Comparison of ENCODE assay signal across 8 cellular contexts in genomic region chr4:142406051-142406549, GRCh38.
DNase-seq lines count a peak whose midpoint lies in the region; ATAC-seq and TF ChIP-seq lines count a peak whose summit lies in the region.

No MANE protein-coding gene starts in this region.

- H3K9me3 ChIP-seq in IMR-90 (ENCODE audit: control insufficient read depth, insufficient read depth, low read length) (no peaks in the 10 kb centered on the region), breast epithelium (no peaks in the 10 kb centered on the region)

- peak overlapping the region; percentile 86 for H2BK15ac ChIP-seq in IMR-90 (ENCODE audit: low read depth, low read length)

- CTCF ChIA-PET in IMR-90 (lab: Yijun Ruan, JAX), result interaction anchor here (0.8 to 1.1 kb wide), 2 partner anchors 10 to 98 kb away, joined by 3 read pairs; no protein-coding TSS in a partner anchor

- peaks cover 43% of the 10 kb centered on the region for H3K4me1 Mint-ChIP-seq in neural crest cell

- H4K91ac ChIP-seq in IMR-90 (ENCODE audit: insufficient read depth, low read depth, low read length), result peak overlapping the region; percentile 92

- H3K36me3 ChIP-seq in IMR-90 (ENCODE audit: control insufficient read depth, insufficient read depth, low read length), result no peaks in the 10 kb centered on the region
- H3K36me3 ChIP-seq in breast epithelium, result no peaks in the 10 kb centered on the region

- no CpG with 5 or more reads among the region's 5 CpGs for WGBS in IMR-90 (ENCODE audit: extremely low coverage in 2 of 2, insufficient read length in 1 of 2), 2 experiments

- H3K9me3 Mint-ChIP-seq in neural crest cell, result no peaks in the 10 kb centered on the region

- intact Hi-C loops in IMR-90 (cut with micrococcal nuclease) (no loop called here), breast epithelium (cut with DNase I; ENCODE audit: low total_unique reads) (no loop called here)

- H3K4me3 ChIP-seq in IMR-90 (ENCODE audit: insufficient read depth, low read depth, low read length) (no peak overlapping the region), breast epithelium (peak overlapping the region in 1 of 3 donors; percentile 65)

- peak overlapping the region; percentile 61 for H3K18ac ChIP-seq in IMR-90 (ENCODE audit: low read depth, low read length)

- H4K20me1 ChIP-seq in IMR-90 (ENCODE audit: insufficient read depth, low read length), result no peaks in the 10 kb centered on the region

- H3K79me1 ChIP-seq in IMR-90 (ENCODE audit: low read depth in 1 of 2, low read length in 2 of 2), result peaks cover 0 to 9% of the 10 kb centered on the region in 2 experiments; a peak in 1 of 4 replicates

- no peaks in the 10 kb centered on the region for H3K36me3 Mint-ChIP-seq in neural crest cell (ENCODE audit: low read depth)

- H3K9me1 ChIP-seq in IMR-90 (ENCODE audit: insufficient read depth, low read length), result no peaks in the 10 kb centered on the region

- H2AFZ ChIP-seq in IMR-90 (replicated peaks; ENCODE audit: low read length, poor library complexity), result peak overlapping the region; percentile 68

- no peak overlapping the region for H2AK9ac ChIP-seq in IMR-90 (replicated peaks; ENCODE audit: low read depth, low read length, poor library complexity)

- peak overlapping the region; percentile 67 for H2BK5ac ChIP-seq in IMR-90 (ENCODE audit: low read depth, low read length, poor library complexity, severe bottlenecking)

- DNase-seq in ELF-1 (ENCODE audit: low read depth, low spot score) (peak; percentile 58), IMR-90 (no peak), breast epithelium (ENCODE audit: low spot score in 2 of 2) (no peak), neural crest cell (ENCODE audit: low read depth, low spot score) (no peak), DMS153 (lab: John Stamatoyannopoulos, UW) (no peak), NCI-H1436 (lab: John Stamatoyannopoulos, UW) (no peak)

- peak overlapping the region; percentile 62 for H3K4me3 Mint-ChIP-seq in neural crest cell

- TF ChIP-seq POLR2A in IMR-90 (IDR thresholded peaks at IDR 0.05; ENCODE audit: low read depth, low read length) (no peak), breast epithelium (IDR thresholded peaks at IDR 0.05) (no peak)

- BruUV-seq in IMR-90 (replicated peaks; lab: Mats Ljungman, UMichigan), result no TSS peak

- H2AK5ac ChIP-seq in IMR-90 (ENCODE audit: low read depth, low read length), result peak overlapping the region; percentile 41; the same call in 1 of the 2 replicates

- H3K4me1 ChIP-seq in IMR-90 (ENCODE audit: control insufficient read depth, insufficient read depth, low read length) (peaks cover 12% of the 10 kb centered on the region), breast epithelium (peaks cover 0 to 16% of the 10 kb centered on the region in 2 donors)

- dilution Hi-C loops in IMR-90 (cut with HindIII; ENCODE audit: low sequenced_read_pairs, unreplicated experiment), result no loop called here

- peak overlapping the region; percentile 68 to 81 for H4K8ac ChIP-seq in IMR-90 (ENCODE audit: low read depth in 2 of 2, low read length in 2 of 2)

- H3K23ac ChIP-seq in IMR-90 (ENCODE audit: low read depth, low read length), result peak overlapping the region; percentile 6; the same call in 1 of the 2 replicates

- peak overlapping the region; percentile 56; the same call in 1 of the 2 replicates for H4K5ac ChIP-seq in IMR-90 (ENCODE audit: low read depth, low read length)

- H3K14ac ChIP-seq in IMR-90 (replicated peaks; ENCODE audit: low read depth, low read length), result peak overlapping the region; percentile 28

- ATAC-seq in IMR-90 (ENCODE audit: low read depth), result peak; percentile 21; the same call in 1 of the 2 replicates
- ATAC-seq in GM21528 (IDR thresholded peaks at IDR 0.05; ENCODE audit: low FRiP score, unreplicated experiment), result no peak
- no peak for ATAC-seq in activated CD4-positive, CD25-positive, alpha-beta regulatory T cell treated with anti-CD3 and anti-CD28 coated beads, Interleukin-2, amount 50 U/mL, for 24 hours

- peak overlapping the region; percentile 12 for H3K4me2 ChIP-seq in IMR-90 (ENCODE audit: low read depth, low read length)

- in situ Hi-C loops in IMR-90 (cut with MboI; ENCODE audit: low sequenced_read_pairs), result no loop called here

- peak overlapping the region; percentile 1 for H3K27ac Mint-ChIP-seq in neural crest cell (ENCODE audit: unreplicated experiment)

- H3K56ac ChIP-seq in IMR-90 (ENCODE audit: extremely low read depth, insufficient read depth, low read length), result peak overlapping the region; percentile 18; the same call in 1 of the 2 replicates

- POLR2A ChIA-PET in IMR-90 (lab: Charles Lee; ENCODE audit: unreplicated experiment), result no interaction called here

- peak overlapping the region; percentile 31; the same call in 1 of the 2 replicates for H2BK20ac ChIP-seq in IMR-90 (ENCODE audit: low read depth, low read length)

- peak overlapping the region; percentile 87; the same call in 1 of the 2 replicates for H3K9ac ChIP-seq in IMR-90 (ENCODE audit: low read depth, low read length)

- TF ChIP-seq CTCF in IMR-90 (conservative IDR thresholded peaks at IDR 0.05; ENCODE audit: low read depth, low read length) (no peak), breast epithelium (IDR thresholded peaks at IDR 0.05) (no peak), neural crest cell (conservative IDR thresholded peaks at IDR 0.05) (no peak)

- H3K27me3 Mint-ChIP-seq in neural crest cell (ENCODE audit: low read depth), result no peaks in the 10 kb centered on the region

- H3K27ac ChIP-seq in IMR-90 (ENCODE audit: insufficient read depth, low read length) (peak overlapping the region; percentile 94; the same call in 1 of the 2 replicates), breast epithelium (peak overlapping the region; percentile 76 to 78)

- no peak for TF ChIP-seq RAD21 in IMR-90 (IDR thresholded peaks at IDR 0.05; ENCODE audit: low read length)

- H2BK120ac ChIP-seq in IMR-90 (ENCODE audit: low read depth, low read length), result peak overlapping the region; percentile 77

- no peaks in the 10 kb centered on the region for H3K27me3 ChIP-seq in IMR-90 (ENCODE audit: control insufficient read depth, insufficient read depth, low read length)
- no peaks in the 10 kb centered on the region for H3K27me3 ChIP-seq in breast epithelium

- peak overlapping the region; percentile 62 for H3K4ac ChIP-seq in IMR-90 (ENCODE audit: low read depth, low read length)

TF ChIP-seq in IMR-90, 13 proteins besides CTCF, POLR2A, EP300 and RAD21:
- TF ChIP-seq USF2 (IDR thresholded peaks at IDR 0.05; ENCODE audit: low read depth, low read length) (no peak), CEBPB (IDR thresholded peaks at IDR 0.05; ENCODE audit: low read depth, low read length) (no peak), CHD1 (IDR thresholded peaks at IDR 0.05; ENCODE audit: low read depth, low read length) (no peak), SMC3 (IDR thresholded peaks at IDR 0.05; ENCODE audit: low read depth, low read length) (no peak), MXI1 (IDR thresholded peaks at IDR 0.05; ENCODE audit: borderline replicate concordance, low read depth, low read length) (no peak), RFX5 (IDR thresholded peaks at IDR 0.05; ENCODE audit: low read depth, low read length) (no peak), MAFK (IDR thresholded peaks at IDR 0.05; ENCODE audit: low read depth, low read length) (no peak), ELK1 (IDR thresholded peaks at IDR 0.05; ENCODE audit: borderline replicate concordance, low read depth, low read length) (no peak), NFE2L2 (IDR thresholded peaks at IDR 0.05; ENCODE audit: low read depth, low read length) (no peak)
